11 cellular contexts compared by ENCODE assay signal in the genomic region with DNA sequence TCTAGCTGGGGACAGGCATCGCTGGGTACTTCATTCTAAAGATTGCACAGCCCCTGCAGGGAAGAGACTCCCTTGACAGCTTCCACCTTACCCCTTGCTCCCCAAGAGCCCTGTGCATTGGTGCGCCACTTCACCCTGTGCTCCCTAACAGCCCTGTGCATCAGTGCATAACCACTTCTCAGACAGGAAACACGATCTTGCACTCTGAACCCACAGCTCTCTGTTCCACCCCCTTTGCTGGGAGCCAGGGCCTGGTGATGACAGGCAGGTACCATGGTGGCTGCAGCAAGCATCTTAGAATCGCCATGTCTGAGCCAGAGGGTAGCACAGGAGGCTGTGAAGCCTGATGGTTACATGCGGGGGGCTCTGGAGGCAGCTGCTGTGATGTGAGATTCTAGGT. TPM values are rescaled to one million over a fixed set of nuclear protein-coding genes. Genes with fewer than 3 reads are reported as not detected.
DNase-seq lines count a peak whose midpoint lies in the region; ATAC-seq and TF ChIP-seq lines count a peak whose summit lies in the region.
"Had no signal": no experiment of that assay in that cellular context is flagged by ENCODE, and none has a peak within 500 bp of the region (broad histone marks: within the 10 kb centered on the region; RNA-seq: fewer than 3 reads in every experiment).

No MANE protein-coding gene starts in this region.

- peaks cover 44% of the 10 kb centered on the region for H3K4me1 Mint-ChIP-seq in neural progenitor cell
- no peaks in the 10 kb centered on the region for H3K4me1 Mint-ChIP-seq in activated T-helper 2 cell treated with anti-CD3 and anti-CD28 coated beads, Interferon-gamma antibody, Interleukin-2, Interleukin-4, amounts not matched to agents 10 μg/mL and 5 μg/mL and 100 μg/mL, durations not matched to agents 14 hours and 24 hours and 36 hours (ENCODE audit: low read depth)
- no peaks in the 10 kb centered on the region for H3K4me1 Mint-ChIP-seq in activated T-cell treated with anti-CD3 and anti-CD28 coated beads, Interleukin-2, amount 50 U/mL, for 24 hours (ENCODE audit: low read depth)

- TF ChIP-seq CTCF in neural progenitor cell (IDR thresholded peaks at IDR 0.05) (no peak), colonic mucosa (IDR thresholded peaks at IDR 0.05) (no peak)

- intact Hi-C loops in activated T-helper 2 cell treated with anti-CD3 and anti-CD28 coated beads, Interferon-gamma antibody, Interleukin-2, Interleukin-4, amounts not matched to agents 10 μg/mL and 5 μg/mL and 100 μg/mL, durations not matched to agents 14 hours and 24 hours and 36 hours (cut with micrococcal nuclease): no loop called here
- intact Hi-C loops in colonic mucosa (cut with DNase I): no loop called here

- H3K9me3 ChIP-seq in neural progenitor cell (ENCODE audit: low read depth) (no peaks in the 10 kb centered on the region), colonic mucosa (no peaks in the 10 kb centered on the region)

- no peaks in the 10 kb centered on the region for H3K9me3 Mint-ChIP-seq in neural progenitor cell
- H3K9me3 Mint-ChIP-seq in activated T-helper 2 cell treated with anti-CD3 and anti-CD28 coated beads, Interferon-gamma antibody, Interleukin-2, Interleukin-4, amounts not matched to agents 10 μg/mL and 5 μg/mL and 100 μg/mL, durations not matched to agents 14 hours and 24 hours and 36 hours: no peaks in the 10 kb centered on the region
- no peaks in the 10 kb centered on the region for H3K9me3 Mint-ChIP-seq in activated T-cell treated with anti-CD3 and anti-CD28 coated beads, Interleukin-2, amount 50 U/mL, for 24 hours

- peaks cover 7% of the 10 kb centered on the region for H3K27me3 Mint-ChIP-seq in neural progenitor cell (ENCODE audit: insufficient read depth, low read depth)
- H3K27me3 Mint-ChIP-seq in activated T-helper 2 cell treated with anti-CD3 and anti-CD28 coated beads, Interferon-gamma antibody, Interleukin-2, Interleukin-4, amounts not matched to agents 10 μg/mL and 5 μg/mL and 100 μg/mL, durations not matched to agents 14 hours and 24 hours and 36 hours (ENCODE audit: low read depth): peaks cover 25% of the 10 kb centered on the region
- peaks cover 29% of the 10 kb centered on the region for H3K27me3 Mint-ChIP-seq in activated T-cell treated with anti-CD3 and anti-CD28 coated beads, Interleukin-2, amount 50 U/mL, for 24 hours

- H3K9ac ChIP-seq in neural progenitor cell (no peak overlapping the region), colonic mucosa (ENCODE audit: low read depth in 2 of 2, low read length in 2 of 2) (no peak overlapping the region)

- H3K79me2 ChIP-seq in neural progenitor cell (ENCODE audit: low read depth): peaks cover 97% of the 10 kb centered on the region

- H3K27me3 ChIP-seq in neural progenitor cell (no peaks in the 10 kb centered on the region), colonic mucosa (peaks cover 6% of the 10 kb centered on the region)

- no peaks in the 10 kb centered on the region for H3K36me3 Mint-ChIP-seq in neural progenitor cell
- H3K36me3 Mint-ChIP-seq in activated T-helper 2 cell treated with anti-CD3 and anti-CD28 coated beads, Interferon-gamma antibody, Interleukin-2, Interleukin-4, amounts not matched to agents 10 μg/mL and 5 μg/mL and 100 μg/mL, durations not matched to agents 14 hours and 24 hours and 36 hours (ENCODE audit: low read depth): no peaks in the 10 kb centered on the region
- no peaks in the 10 kb centered on the region for H3K36me3 Mint-ChIP-seq in activated T-cell treated with anti-CD3 and anti-CD28 coated beads, Interleukin-2, amount 50 U/mL, for 24 hours (ENCODE audit: low read depth)

- H3K4me1 ChIP-seq in neural progenitor cell (peaks cover 25% of the 10 kb centered on the region), colonic mucosa (no peaks in the 10 kb centered on the region)

- no peak overlapping the region for H3K4me2 ChIP-seq in neural progenitor cell

- H3K27ac Mint-ChIP-seq in neural progenitor cell: peak overlapping the region; percentile 25
- H3K27ac Mint-ChIP-seq in activated T-helper 2 cell treated with anti-CD3 and anti-CD28 coated beads, Interferon-gamma antibody, Interleukin-2, Interleukin-4, amounts not matched to agents 10 μg/mL and 5 μg/mL and 100 μg/mL, durations not matched to agents 14 hours and 24 hours and 36 hours: no peak overlapping the region
- no peak overlapping the region for H3K27ac Mint-ChIP-seq in activated T-cell treated with anti-CD3 and anti-CD28 coated beads, Interleukin-2, amount 50 U/mL, for 24 hours

- H4K20me1 ChIP-seq in neural progenitor cell (ENCODE audit: low read depth): peaks cover 87% of the 10 kb centered on the region

- H3K27ac ChIP-seq in neural progenitor cell (no peak overlapping the region), colonic mucosa (no peak overlapping the region)

- no peak overlapping the region for H3K4me3 ChIP-seq in Jurkat, Clone E6-1 (ENCODE audit: low read length)
- H3K4me3 ChIP-seq in neural progenitor cell (no peak overlapping the region), colonic mucosa (no peak overlapping the region)

- ATAC-seq in GM18861 (IDR thresholded peaks at IDR 0.05; ENCODE audit: unreplicated experiment) (peak; percentile 49), GM21825 (IDR thresholded peaks at IDR 0.05; ENCODE audit: unreplicated experiment) (peak; percentile 61)
- ATAC-seq: sciatic nerve had no signal

- H3K4me3 Mint-ChIP-seq in neural progenitor cell: no peak overlapping the region
- no peak overlapping the region for H3K4me3 Mint-ChIP-seq in activated T-helper 2 cell treated with anti-CD3 and anti-CD28 coated beads, Interferon-gamma antibody, Interleukin-2, Interleukin-4, amounts not matched to agents 10 μg/mL and 5 μg/mL and 100 μg/mL, durations not matched to agents 14 hours and 24 hours and 36 hours (ENCODE audit: low read depth)
- H3K4me3 Mint-ChIP-seq in activated T-cell treated with anti-CD3 and anti-CD28 coated beads, Interleukin-2, amount 50 U/mL, for 24 hours: no peak overlapping the region

- peak; percentile 24 for DNase-seq in Jurkat, Clone E6-1 (ENCODE audit: low read depth, low spot score)
- no peak for DNase-seq in neural progenitor cell (ENCODE audit: low spot score)
- DNase-seq in activated T-helper 2 cell treated with anti-CD3 and anti-CD28 coated beads, Interferon-gamma antibody, Interleukin-2, Interleukin-4, amounts not matched to agents 10 μg/mL and 5 μg/mL and 100 μg/mL, durations not matched to agents 14 hours and 24 hours and 36 hours (ENCODE audit: low spot score): no peak
- DNase-seq in activated T-cell treated with anti-CD3 and anti-CD28 coated beads, Interleukin-2, amount 50 U/mL, for 24 hours: no peak
- no peak for DNase-seq in NCI-H2029 (lab: John Stamatoyannopoulos, UW)
- DNase-seq in colonic mucosa: no peak
- DNase-seq: GOT3, NCI-H2227 treated with DMSO at 0.1 percent for 48 hours had no signal

- no peaks in the 10 kb centered on the region for H3K36me3 ChIP-seq in neural progenitor cell
- no peaks in the 10 kb centered on the region for H3K36me3 ChIP-seq in colonic mucosa

- H3F3A ChIP-seq in neural progenitor cell (ENCODE audit: low read depth): peaks cover 24% of the 10 kb centered on the region

- no peak overlapping the region for H2AFZ ChIP-seq in neural progenitor cell (replicated peaks)

RNA-seq across cellular contexts. Expression of a gene that starts 5.0 kb away (rescaled TPM):
- not detected for polyA plus RNA-seq in Jurkat, Clone E6-1 (2012; ENCODE audit: insufficient read depth, insufficient read length)
- 51.3 and 114 TPM in 2 replicates for total RNA-seq in neural progenitor cell (ENCODE audit: low replicate concordance)
- total RNA-seq in activated T-helper 2 cell treated with anti-CD3 and anti-CD28 coated beads, Interferon-gamma antibody, Interleukin-2, Interleukin-4, amounts not matched to agents 10 μg/mL and 5 μg/mL and 100 μg/mL, durations not matched to agents 14 hours and 24 hours and 36 hours: not detected in 2 replicates
- total RNA-seq in colonic mucosa: 1 to 10 TPM; 1.6 to 1.7 TPM

Comparison
In these comparisons a context has a peak if more than half of its experiments do, and no peak if none do; other contexts are left out.
1. RNA of a gene that starts 5.0 kb away (total RNA-seq): 51.3 to 114 TPM in neural progenitor cell; 1.6 to 1.7 TPM in colonic mucosa and not detected in activated T-helper 2 cell treated with anti-CD3 and anti-CD28 coated beads, Interferon-gamma antibody, Interleukin-2, Interleukin-4, amounts not matched to agents 10 μg/mL and 5 μg/mL and 100 μg/mL, durations not matched to agents 14 hours and 24 hours and 36 hours; every median in the first group is over 10 times any median in the second.